ENCODE assay signal across 20 cellular contexts in genomic region chr1:106897976-106898375, GRCh38.
DNase-seq lines count a peak whose midpoint lies in the region; ATAC-seq lines count a peak whose summit lies in the region.
"Had no signal": no experiment of that assay in that cellular context is flagged by ENCODE, and none has a peak within 500 bp of the region (broad histone marks: within the 10 kb centered on the region; RNA-seq: fewer than 3 reads in every experiment).

No MANE protein-coding gene starts in this region.

- no peaks in the 10 kb centered on the region for H3K36me3 ChIP-seq in SK-N-MC (ENCODE audit: insufficient read depth, low read length)

- H3K9ac ChIP-seq in SK-N-MC (ENCODE audit: insufficient read length), result no peak overlapping the region
- H3K9ac ChIP-seq: KMS-11 had no signal

- H3K4me3 Mint-ChIP-seq in immature natural killer cell, result no peak overlapping the region
- H3K4me3 Mint-ChIP-seq: CD4-positive, alpha-beta memory T cell; HFFc6 had no signal

- intact Hi-C loops in left cardiac atrium (cut with DNase I), result no loop called here

- H3K27me3 Mint-ChIP-seq in immature natural killer cell (ENCODE audit: low read depth in 3 of 3), result peaks cover 0 to 2% (median 0%) of the 10 kb centered on the region in 3 donors
- H3K27me3 Mint-ChIP-seq: CD4-positive, alpha-beta memory T cell had no signal

- DNase-seq in SK-N-MC (ENCODE audit: low read depth, low spot score) (no peak), LoVo (ENCODE audit: low spot score) (no peak), immature natural killer cell (no peak), left cardiac atrium (no peak)
- DNase-seq: AML-193; CD4-positive, alpha-beta memory T cell; DMS79 treated with DMSO at 0.1 percent for 48 hours; GF-D8; GOT3; H7; HFFc6 had no signal

- H3K4me1 Mint-ChIP-seq in immature natural killer cell, result no peaks in the 10 kb centered on the region
- H3K4me1 Mint-ChIP-seq: CD4-positive, alpha-beta memory T cell had no signal

- H3K36me3 Mint-ChIP-seq in immature natural killer cell, result no peaks in the 10 kb centered on the region
- H3K36me3 Mint-ChIP-seq: CD4-positive, alpha-beta memory T cell had no signal

- peaks cover 0 to 8% (median 7%) of the 10 kb centered on the region in 6 donors for H3K9me3 Mint-ChIP-seq in immature natural killer cell
- H3K9me3 Mint-ChIP-seq: HFFc6 had no signal

- ATAC-seq in GM18499 (IDR thresholded peaks at IDR 0.05; ENCODE audit: insufficient read depth, unreplicated experiment) (peak; percentile 44), GM18907 (IDR thresholded peaks at IDR 0.05; ENCODE audit: unreplicated experiment) (peak; percentile 41), HG02885 (IDR thresholded peaks at IDR 0.05; ENCODE audit: poor library complexity, unreplicated experiment) (peak; percentile 76), left cardiac atrium (no peak)
- ATAC-seq: A549, HCT116 had no signal

- H3K4me3 ChIP-seq in SK-N-MC, result no peak overlapping the region
- H3K4me3 ChIP-seq: A549 had no signal

- peak overlapping the region; percentile 52; the same call in 1 of the 2 replicates for H3K27ac ChIP-seq in SK-N-MC
- H3K27ac ChIP-seq: 22Rv1, A549, C4-2B, HL-60, KMS-11 had no signal

- H3K9me3 ChIP-seq in SK-N-MC (ENCODE audit: low read depth, low read length), result 0 out of 2 replicates have a peak, but pooled peaks cover 2% of the 10 kb centered on the region
- H3K9me3 ChIP-seq: A549 had no signal

- H3K27ac Mint-ChIP-seq in immature natural killer cell, result no peak overlapping the region
- H3K27ac Mint-ChIP-seq: CD4-positive, alpha-beta memory T cell; HFFc6 had no signal

Comparison
In these comparisons a context has a peak if more than half of its experiments do, and no peak if none do; other contexts are left out.
1. ATAC-seq: peak in GM18499 (single experiment), GM18907 (single experiment) and HG02885 (single experiment); none in left cardiac atrium (0 of 2).